In the genomic region with DNA sequence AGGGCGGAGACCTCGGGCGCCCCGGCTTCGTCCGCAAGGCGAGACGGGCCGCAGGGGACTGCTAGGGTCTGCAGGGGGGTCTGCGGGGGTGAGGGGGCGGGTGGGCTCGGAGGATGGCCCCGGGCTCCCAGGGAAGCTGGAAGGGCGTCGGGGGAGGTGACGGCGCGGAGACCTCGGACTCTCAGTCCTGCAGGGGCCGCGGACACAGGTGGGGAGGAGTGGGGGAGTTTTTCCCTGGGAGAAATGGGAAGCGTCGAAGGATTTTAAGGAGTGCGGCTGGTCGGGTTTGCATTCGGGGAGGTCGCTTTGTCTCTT, we compare ENCODE assay signal across 8 cellular contexts. TPM values are rescaled to one million over a fixed set of nuclear protein-coding genes. Genes with fewer than 3 reads are reported as not detected.
DNase-seq lines count a peak whose midpoint lies in the region; ATAC-seq and TF ChIP-seq lines count a peak whose summit lies in the region.

No MANE protein-coding gene starts in this region.

- ATAC-seq in HG02798 (IDR thresholded peaks at IDR 0.05; ENCODE audit: poor library complexity, unreplicated experiment) (no peak), GM18870 (IDR thresholded peaks at IDR 0.05; ENCODE audit: unreplicated experiment) (no peak)

- peak overlapping the region; percentile 66 for H3K4me3 Mint-ChIP-seq in activated CD4-positive, alpha-beta T cell treated with anti-CD3 and anti-CD28 coated beads, Interleukin-2, amount 10 ng/mL, durations not matched to agents 24 days and 14 days

- in situ Hi-C loops in astrocyte of the spinal cord (cut with HindIII; ENCODE audit: low sequenced_read_pairs): no loop called here

- no peak overlapping the region for H3K9ac ChIP-seq in liver (ENCODE audit: low read depth in 1 of 2, low read length in 2 of 2)

- TF ChIP-seq RAD21 in liver (IDR thresholded peaks at IDR 0.05): peak in 1 of 2 donors; percentile 6

- H3K4me1 ChIP-seq in liver (ENCODE audit: control insufficient read depth in 4 of 4, insufficient read depth in 4 of 4, low read length in 3 of 4) (peaks cover 6 to 19% (median 13%) of the 10 kb centered on the region in 4 donors), testis (peaks cover 15% of the 10 kb centered on the region)

- TF ChIP-seq CTCF in astrocyte of the spinal cord (IDR thresholded peaks at IDR 0.05; ENCODE audit: low read depth, low read length): no peak
- TF ChIP-seq CTCF in liver (IDR thresholded peaks at IDR 0.05; ENCODE audit: low read depth, low read length, missing input control): no peak
- no peak for TF ChIP-seq CTCF in testis (IDR thresholded peaks at IDR 0.05)

- H3K27ac ChIP-seq in liver (ENCODE audit: low read depth in 1 of 2, low read length in 2 of 2) (no peak overlapping the region), testis (no peak overlapping the region)

- DNase-seq in activated CD4-positive, alpha-beta T cell treated with anti-CD3 and anti-CD28 coated beads, Interleukin-2, amount 10 ng/mL, durations not matched to agents 24 days and 14 days: no peak
- no peak for DNase-seq in activated CD4-positive, alpha-beta T cell treated with anti-CD3 and anti-CD28 coated beads, Interleukin-2, amount 50 U/mL, for 48 hours
- DNase-seq in astrocyte of the spinal cord (ENCODE audit: low read depth, low spot score) (no peak), testis (no peak), A172 (ENCODE audit: low spot score) (no peak)

- peaks cover 32% of the 10 kb centered on the region for H3K27me3 Mint-ChIP-seq in activated CD4-positive, alpha-beta T cell treated with anti-CD3 and anti-CD28 coated beads, Interleukin-2, amount 10 ng/mL, durations not matched to agents 24 days and 14 days

- intact Hi-C loops in activated CD4-positive, alpha-beta T cell treated with anti-CD3 and anti-CD28 coated beads, Interleukin-2, amount 10 ng/mL, durations not matched to agents 24 days and 14 days (cut with micrococcal nuclease): loop anchor here (1.0 to 2.0 kb wide), 4 partner anchors 26 to 103 kb away; a partner anchor contains a TSS
- intact Hi-C loops in testis (cut with DNase I; ENCODE audit: low total_unique reads): loop anchor here (5.0 kb wide), 1 partner anchor 50 kb away; no protein-coding TSS in a partner anchor

- peaks cover 11% of the 10 kb centered on the region for H3K4me1 Mint-ChIP-seq in activated CD4-positive, alpha-beta T cell treated with anti-CD3 and anti-CD28 coated beads, Interleukin-2, amount 10 ng/mL, durations not matched to agents 24 days and 14 days

- H3K27me3 ChIP-seq in liver (ENCODE audit: control insufficient read depth in 4 of 4, insufficient read depth in 4 of 4, low read length in 3 of 4) (peaks cover 0 to 2% (median 0%) of the 10 kb centered on the region in 4 donors), testis (no peaks in the 10 kb centered on the region)

- no peak for TF ChIP-seq POLR2A in testis (IDR thresholded peaks at IDR 0.05)

- H3K9me3 ChIP-seq in liver (ENCODE audit: control insufficient read depth in 4 of 4, low read length in 3 of 4): no peaks in the 10 kb centered on the region
- no peaks in the 10 kb centered on the region for H3K9me3 ChIP-seq in testis

- H3K4me3 ChIP-seq in astrocyte of the spinal cord (ENCODE audit: low read depth, low read length): peak overlapping the region; percentile 44
- peak overlapping the region; percentile 23 to 66 (median 29) for H3K4me3 ChIP-seq in liver (ENCODE audit: low read depth in 1 of 3, low read length in 3 of 3)
- H3K4me3 ChIP-seq in testis: peak overlapping the region; percentile 45 to 60

- H3K36me3 ChIP-seq in liver (ENCODE audit: control insufficient read depth in 4 of 4, insufficient read depth in 3 of 4, low read depth in 1 of 4, low read length in 3 of 4): no peaks in the 10 kb centered on the region
- no peaks in the 10 kb centered on the region for H3K36me3 ChIP-seq in testis (ENCODE audit: low read depth, missing control alignments)

- peaks cover 7% of the 10 kb centered on the region for H3K36me3 Mint-ChIP-seq in activated CD4-positive, alpha-beta T cell treated with anti-CD3 and anti-CD28 coated beads, Interleukin-2, amount 10 ng/mL, durations not matched to agents 24 days and 14 days (ENCODE audit: low read depth)

- whole genome bisulfite sequencing in liver: 2% methylated on average over 27 of the region's 27 CpGs
- WGBS in testis, 2 donors: 0 to 3% methylated on average over 10 to 21 of the region's 27 CpGs

- peaks cover 15% of the 10 kb centered on the region for H3K9me3 Mint-ChIP-seq in activated CD4-positive, alpha-beta T cell treated with anti-CD3 and anti-CD28 coated beads, Interleukin-2, amount 10 ng/mL, durations not matched to agents 24 days and 14 days

- no peak overlapping the region for H3K27ac Mint-ChIP-seq in activated CD4-positive, alpha-beta T cell treated with anti-CD3 and anti-CD28 coated beads, Interleukin-2, amount 10 ng/mL, durations not matched to agents 24 days and 14 days

TF ChIP-seq in liver, 16 proteins besides CTCF, POLR2A, EP300 and RAD21:
- TF ChIP-seq, protein P1, sequence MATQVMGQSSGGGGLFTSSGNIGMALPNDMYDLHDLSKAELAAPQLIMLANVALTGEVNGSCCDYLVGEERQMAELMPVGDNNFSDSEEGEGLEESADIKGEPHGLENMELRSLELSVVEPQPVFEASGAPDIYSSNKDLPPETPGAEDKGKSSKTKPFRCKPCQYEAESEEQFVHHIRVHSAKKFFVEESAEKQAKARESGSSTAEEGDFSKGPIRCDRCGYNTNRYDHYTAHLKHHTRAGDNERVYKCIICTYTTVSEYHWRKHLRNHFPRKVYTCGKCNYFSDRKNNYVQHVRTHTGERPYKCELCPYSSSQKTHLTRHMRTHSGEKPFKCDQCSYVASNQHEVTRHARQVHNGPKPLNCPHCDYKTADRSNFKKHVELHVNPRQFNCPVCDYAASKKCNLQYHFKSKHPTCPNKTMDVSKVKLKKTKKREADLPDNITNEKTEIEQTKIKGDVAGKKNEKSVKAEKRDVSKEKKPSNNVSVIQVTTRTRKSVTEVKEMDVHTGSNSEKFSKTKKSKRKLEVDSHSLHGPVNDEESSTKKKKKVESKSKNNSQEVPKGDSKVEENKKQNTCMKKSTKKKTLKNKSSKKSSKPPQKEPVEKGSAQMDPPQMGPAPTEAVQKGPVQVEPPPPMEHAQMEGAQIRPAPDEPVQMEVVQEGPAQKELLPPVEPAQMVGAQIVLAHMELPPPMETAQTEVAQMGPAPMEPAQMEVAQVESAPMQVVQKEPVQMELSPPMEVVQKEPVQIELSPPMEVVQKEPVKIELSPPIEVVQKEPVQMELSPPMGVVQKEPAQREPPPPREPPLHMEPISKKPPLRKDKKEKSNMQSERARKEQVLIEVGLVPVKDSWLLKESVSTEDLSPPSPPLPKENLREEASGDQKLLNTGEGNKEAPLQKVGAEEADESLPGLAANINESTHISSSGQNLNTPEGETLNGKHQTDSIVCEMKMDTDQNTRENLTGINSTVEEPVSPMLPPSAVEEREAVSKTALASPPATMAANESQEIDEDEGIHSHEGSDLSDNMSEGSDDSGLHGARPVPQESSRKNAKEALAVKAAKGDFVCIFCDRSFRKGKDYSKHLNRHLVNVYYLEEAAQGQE (IDR thresholded peaks at IDR 0.05): no peak
- peak in 1 of 2 donors; percentile 16 for TF ChIP-seq HNF4A (conservative IDR thresholded peaks at IDR 0.05)
- TF ChIP-seq EGR1 (IDR thresholded peaks at IDR 0.05; ENCODE audit: low read depth in 2 of 2): no peak
- no peak for TF ChIP-seq FOXA2 (IDR thresholded peaks at IDR 0.05)
- no peak for TF ChIP-seq GABPA (IDR thresholded peaks at IDR 0.05 in 1 of 2, conservative IDR thresholded peaks at IDR 0.05 in 1 of 2)
- TF ChIP-seq SP1 (IDR thresholded peaks at IDR 0.05): peak; percentile 28
- TF ChIP-seq, protein P2, sequence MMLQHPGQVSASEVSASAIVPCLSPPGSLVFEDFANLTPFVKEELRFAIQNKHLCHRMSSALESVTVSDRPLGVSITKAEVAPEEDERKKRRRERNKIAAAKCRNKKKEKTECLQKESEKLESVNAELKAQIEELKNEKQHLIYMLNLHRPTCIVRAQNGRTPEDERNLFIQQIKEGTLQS (IDR thresholded peaks at IDR 0.05): no peak
- TF ChIP-seq RXRA (IDR thresholded peaks at IDR 0.05): no peak

RNA-seq across cellular contexts. Expression of a gene that starts 25.9 kb away (rescaled TPM):
- total RNA-seq in activated CD4-positive, alpha-beta T cell treated with anti-CD3 and anti-CD28 coated beads, Interleukin-2, amount 10 ng/mL, durations not matched to agents 24 days and 14 days: 4.9 and 5.5 TPM in 2 replicates
- total RNA-seq in liver (1 to 10 TPM; 5.4 to 9.4 TPM), testis (1 to 10 TPM; 6.1 to 8.4 TPM)
- polyA plus RNA-seq in liver (1 to 10 TPM; 1.5 to 4.4 TPM), testis (ENCODE audit: insufficient read depth, low read depth, low replicate concordance) (7.1 TPM)
- 2.0 and 4.0 TPM in 2 replicates for total RNA-seq in A172 (2014; rRNA removed; shearing (Covaris generic))

RNA-seq across cellular contexts. Expression of a gene that starts 31.3 kb away (rescaled TPM):
- 133 and 143 TPM in 2 replicates for total RNA-seq in activated CD4-positive, alpha-beta T cell treated with anti-CD3 and anti-CD28 coated beads, Interleukin-2, amount 10 ng/mL, durations not matched to agents 24 days and 14 days
- 100 to 1,000 TPM in 1 of 2 donors, 10 to 100 TPM in 1; 39.2 to 192 TPM for total RNA-seq in liver
- polyA plus RNA-seq in liver: 10 to 100 TPM; 30.6 to 78.2 TPM
- 100 to 1,000 TPM; 106 to 125 TPM for total RNA-seq in testis
- 68.2 TPM for polyA plus RNA-seq in testis (ENCODE audit: insufficient read depth, low read depth, low replicate concordance)
- total RNA-seq in A172 (2014; rRNA removed; shearing (Covaris generic)): 105 and 107 TPM in 2 replicates

RNA-seq across cellular contexts. Expression of a gene that starts 38.3 kb away (rescaled TPM):
- total RNA-seq in activated CD4-positive, alpha-beta T cell treated with anti-CD3 and anti-CD28 coated beads, Interleukin-2, amount 10 ng/mL, durations not matched to agents 24 days and 14 days: 8.3 and 9.0 TPM in 2 replicates
- total RNA-seq in liver: 10 to 100 TPM in 1 of 2 donors, 1 to 10 TPM in 1; 3.4 to 10.9 TPM
- polyA plus RNA-seq in liver: 10 to 100 TPM in 1 of 2 donors, 1 to 10 TPM in 1; 1.5 to 10.1 TPM
- 10 to 100 TPM; 73.9 to 79.7 TPM for total RNA-seq in testis
- polyA plus RNA-seq in testis (ENCODE audit: insufficient read depth, low read depth, low replicate concordance): 33.9 TPM
- 9.8 and 11.2 TPM in 2 replicates for total RNA-seq in A172 (2014; rRNA removed; shearing (Covaris generic))
